ENCODE assay signal across 9 cellular contexts in the genomic region with DNA sequence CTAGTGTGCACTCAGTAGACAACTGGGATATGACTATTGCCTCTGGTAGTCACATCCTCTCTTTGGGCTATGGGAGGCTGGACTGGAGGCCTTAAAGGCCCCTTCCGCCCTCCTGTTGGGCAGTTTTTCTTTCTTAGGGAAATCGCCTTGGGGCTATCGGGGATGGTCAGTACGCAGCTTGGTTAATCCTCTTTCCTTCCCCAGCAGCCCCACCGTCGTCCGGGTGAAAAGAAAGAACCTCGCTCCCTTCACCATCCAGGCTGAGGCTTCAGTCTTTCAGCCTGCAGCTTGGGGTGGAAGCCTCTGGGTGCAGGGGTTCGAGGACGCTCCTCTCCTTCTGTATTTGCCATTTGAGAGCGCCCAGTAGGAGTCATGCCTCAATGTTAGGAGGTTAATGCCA. TPM values are rescaled to one million over a fixed set of nuclear protein-coding genes. Genes with fewer than 3 reads are reported as not detected.
A peak's percentile ranks its signal among the peaks of the same experiment; 100 is the strongest.
DNase-seq lines count a peak whose midpoint lies in the region; ATAC-seq, FAIRE-seq and TF ChIP-seq lines count a peak whose summit lies in the region.
"Had no signal": no experiment of that assay in that cellular context is flagged by ENCODE, and none has a peak within 500 bp of the region (broad histone marks: within the 10 kb centered on the region; RNA-seq: fewer than 3 reads in every experiment).

No MANE protein-coding gene starts in this region.

- H3K9ac ChIP-seq in keratinocyte (ENCODE audit: control insufficient read depth, extremely low read depth, insufficient read depth, low read length) (no peak overlapping the region), stomach smooth muscle (ENCODE audit: low read length in 2 of 2) (no peak overlapping the region)

- TF ChIP-seq CTCF in keratinocyte (optimal IDR thresholded peaks at IDR 0.05 in 1 of 3, IDR thresholded peaks at IDR 0.05 in 1 of 3, conservative IDR thresholded peaks at IDR 0.05 in 1 of 3; ENCODE audit: extremely low read depth in 1 of 3, insufficient read depth in 2 of 3, low read length in 3 of 3): no peak

- H3K36me3 ChIP-seq in keratinocyte (ENCODE audit: control insufficient read depth in 2 of 2, extremely low read depth in 1 of 2, insufficient read depth in 2 of 2, low read length in 2 of 2) (no peaks in the 10 kb centered on the region), stomach smooth muscle (ENCODE audit: control insufficient read depth in 2 of 2, insufficient read depth in 2 of 2, low read length in 2 of 2) (no peaks in the 10 kb centered on the region)

- DNase-seq in activated CD4-positive, alpha-beta T cell treated with anti-CD3 and anti-CD28 coated beads, Interleukin-2, amount 10 ng/mL, durations not matched to agents 7 days and 5 days: no peak
- DNase-seq in activated CD4-positive, alpha-beta T cell treated with anti-CD3 and anti-CD28 coated beads for 4 hours: no peak
- DNase-seq in activated naive CD8-positive, alpha-beta T cell treated with anti-CD3 and anti-CD28 coated beads, Interleukin-2, amount 50 U/mL, for 24 hours: no peak
- no peak for DNase-seq in keratinocyte (ENCODE audit: low read depth, low spot score)
- no peak for DNase-seq in amygdala (lab: John Stamatoyannopoulos, UW)
- no peak for DNase-seq in HPDE6-E6E7 (ENCODE audit: extremely low spot score)
- DNase-seq: NCI-H1436 treated with DMSO at 0.1 percent for 48 hours had no signal

- POLR2A ChIA-PET in activated CD4-positive, alpha-beta T cell treated with anti-CD3 and anti-CD28 coated beads, Interleukin-2, amount 10 ng/mL, durations not matched to agents 7 days and 5 days (lab: Charles Lee): no interaction called here

- no peak overlapping the region for H3K4me3 ChIP-seq in keratinocyte (ENCODE audit: control insufficient read depth in 2 of 3, extremely low read depth in 1 of 3, insufficient read depth in 2 of 3, low read depth in 1 of 3, low read length in 3 of 3)
- peak overlapping the region; percentile 65 to 78 for H3K4me3 ChIP-seq in stomach smooth muscle (ENCODE audit: low read length in 2 of 2)

- H3K9me3 Mint-ChIP-seq in activated CD4-positive, alpha-beta T cell treated with anti-CD3 and anti-CD28 coated beads, Interleukin-2, amount 10 ng/mL, durations not matched to agents 7 days and 5 days: peaks cover 3% of the 10 kb centered on the region
- peaks cover 5% of the 10 kb centered on the region for H3K9me3 Mint-ChIP-seq in activated naive CD8-positive, alpha-beta T cell treated with anti-CD3 and anti-CD28 coated beads, Interleukin-2, amount 50 U/mL, for 24 hours

- peak overlapping the region; percentile 94 for H3K27ac Mint-ChIP-seq in activated CD4-positive, alpha-beta T cell treated with anti-CD3 and anti-CD28 coated beads, Interleukin-2, amount 10 ng/mL, durations not matched to agents 7 days and 5 days
- peak overlapping the region; percentile 86 for H3K27ac Mint-ChIP-seq in activated naive CD8-positive, alpha-beta T cell treated with anti-CD3 and anti-CD28 coated beads, Interleukin-2, amount 50 U/mL, for 24 hours

- no peaks in the 10 kb centered on the region for H3K27me3 ChIP-seq in keratinocyte (ENCODE audit: control insufficient read depth, extremely low read depth, insufficient read depth, low read length)
- H3K27me3 ChIP-seq in stomach smooth muscle (ENCODE audit: control insufficient read depth in 1 of 2, insufficient read depth in 2 of 2, low read length in 2 of 2): peaks cover 3 to 8% of the 10 kb centered on the region in 2 donors

- no peaks in the 10 kb centered on the region for H3K27me3 Mint-ChIP-seq in activated CD4-positive, alpha-beta T cell treated with anti-CD3 and anti-CD28 coated beads, Interleukin-2, amount 10 ng/mL, durations not matched to agents 7 days and 5 days
- no peaks in the 10 kb centered on the region for H3K27me3 Mint-ChIP-seq in activated naive CD8-positive, alpha-beta T cell treated with anti-CD3 and anti-CD28 coated beads, Interleukin-2, amount 50 U/mL, for 24 hours

- H3K9me3 ChIP-seq in keratinocyte (ENCODE audit: control insufficient read depth, low read depth, low read length) (no peaks in the 10 kb centered on the region), stomach smooth muscle (ENCODE audit: control insufficient read depth in 2 of 2, low read length in 2 of 2) (no peaks in the 10 kb centered on the region)

- H3K4me2 ChIP-seq in keratinocyte (ENCODE audit: control insufficient read depth, extremely low read depth, insufficient read depth, low read depth, low read length): peak overlapping the region; percentile 95

- H4K20me1 ChIP-seq in keratinocyte (ENCODE audit: control insufficient read depth, extremely low read depth, insufficient read depth, low read length): no peaks in the 10 kb centered on the region

- H3K79me2 ChIP-seq in keratinocyte (ENCODE audit: control insufficient read depth, insufficient read depth, low read length): no peaks in the 10 kb centered on the region

- H3K36me3 Mint-ChIP-seq in activated CD4-positive, alpha-beta T cell treated with anti-CD3 and anti-CD28 coated beads, Interleukin-2, amount 10 ng/mL, durations not matched to agents 7 days and 5 days (ENCODE audit: low read depth): peaks cover 30% of the 10 kb centered on the region
- H3K36me3 Mint-ChIP-seq in activated naive CD8-positive, alpha-beta T cell treated with anti-CD3 and anti-CD28 coated beads, Interleukin-2, amount 50 U/mL, for 24 hours (ENCODE audit: low read depth): peaks cover 12% of the 10 kb centered on the region

- no peak for ATAC-seq in activated naive CD8-positive, alpha-beta T cell treated with anti-CD3 and anti-CD28 coated beads, Interleukin-2, amount 50 U/mL, for 24 hours
- no peak for ATAC-seq in GM19455 (IDR thresholded peaks at IDR 0.05; ENCODE audit: unreplicated experiment)

- peaks cover 19% of the 10 kb centered on the region for H3K4me1 ChIP-seq in keratinocyte (ENCODE audit: control insufficient read depth, extremely low read depth, insufficient read depth, low read length)
- peaks cover 25% of the 10 kb centered on the region for H3K4me1 ChIP-seq in stomach smooth muscle (ENCODE audit: control insufficient read depth, insufficient read depth, low read length)

- H3K27ac ChIP-seq in keratinocyte (ENCODE audit: control insufficient read depth, insufficient read depth, low read length) (no peak overlapping the region), stomach smooth muscle (ENCODE audit: low read length) (no peak overlapping the region)

- no peak for FAIRE-seq in keratinocyte (lab: Jason Lieb, UNC)

- CTCF ChIA-PET in activated CD4-positive, alpha-beta T cell treated with anti-CD3 and anti-CD28 coated beads, Interleukin-2, amount 10 ng/mL, durations not matched to agents 7 days and 5 days (lab: Charles Lee): interaction anchor here (1.4 to 1.6 kb wide), 3 partner anchors 9 to 24 kb away, joined by 3 to 5 read pairs (median 4); no protein-coding TSS in a partner anchor

- H3K4me1 Mint-ChIP-seq in activated CD4-positive, alpha-beta T cell treated with anti-CD3 and anti-CD28 coated beads, Interleukin-2, amount 10 ng/mL, durations not matched to agents 7 days and 5 days: peaks cover 33% of the 10 kb centered on the region
- H3K4me1 Mint-ChIP-seq in activated naive CD8-positive, alpha-beta T cell treated with anti-CD3 and anti-CD28 coated beads, Interleukin-2, amount 50 U/mL, for 24 hours: peaks cover 34% of the 10 kb centered on the region

- H3K9me1 ChIP-seq in keratinocyte (ENCODE audit: control insufficient read depth, extremely low read depth, insufficient read depth, low read length): no peaks in the 10 kb centered on the region

- peak overlapping the region; percentile 88 for H3K4me3 Mint-ChIP-seq in activated CD4-positive, alpha-beta T cell treated with anti-CD3 and anti-CD28 coated beads, Interleukin-2, amount 10 ng/mL, durations not matched to agents 7 days and 5 days
- peak overlapping the region; percentile 86 for H3K4me3 Mint-ChIP-seq in activated naive CD8-positive, alpha-beta T cell treated with anti-CD3 and anti-CD28 coated beads, Interleukin-2, amount 50 U/mL, for 24 hours

- no peak overlapping the region for H2AFZ ChIP-seq in keratinocyte (ENCODE audit: control insufficient read depth, low read length)

- dilution Hi-C loops in keratinocyte (cut with MboI; ENCODE audit: extremely low pct_ligation_motif_present, low sequenced_read_pairs): no loop called here

RNA-seq across cellular contexts. Expression of gene ST6GAL1, which starts 0.7 kb away (rescaled TPM):
- 100 to 1,000 TPM; 145 to 183 TPM for total RNA-seq in activated CD4-positive, alpha-beta T cell treated with anti-CD3 and anti-CD28 coated beads, Interleukin-2, amount 10 ng/mL, durations not matched to agents 7 days and 5 days
- polyA plus RNA-seq in keratinocyte: 7.5 to 8.6 TPM (median 7.5 TPM) in 3 replicates
- polyA plus RNA-seq in keratinocyte (2011; ENCODE audit: low read depth): 3.1 TPM
- 6.2 and 9.2 TPM in 2 replicates for polyA plus RNA-seq in keratinocyte (2011; cell fraction: cytosol; rRNA removed)
- polyA plus RNA-seq in keratinocyte (2011; cell fraction: nucleus; rRNA removed): 13.3 and 15.1 TPM in 2 replicates
- 5.1 and 5.5 TPM in 2 replicates for polyA plus RNA-seq in keratinocyte (2012; ENCODE audit: low replicate concordance)
- polyA minus RNA-seq in keratinocyte: 11.5 to 23.3 TPM (median 20.1 TPM) in 3 replicates
- 13.4 TPM for polyA minus RNA-seq in keratinocyte (2011; cell fraction: cytosol; rRNA and poly(A)+ RNA removed)
- polyA minus RNA-seq in keratinocyte (2011; cell fraction: nucleus; rRNA and poly(A)+ RNA removed): 12.1 and 20.5 TPM in 2 replicates

Comparison
In these comparisons a context has a peak if more than half of its experiments do, and no peak if none do; other contexts are left out.
1. H3K4me3 ChIP-seq: peak in stomach smooth muscle (2 of 2); none in keratinocyte (0 of 3).